ENCODE assay signal across 11 cellular contexts in genomic region chr1:242139437-242139836, GRCh38.
DNase-seq lines count a peak whose midpoint lies in the region; ATAC-seq and TF ChIP-seq lines count a peak whose summit lies in the region.
"Had no signal": no experiment of that assay in that cellular context is flagged by ENCODE, and none has a peak within 500 bp of the region (broad histone marks: within the 10 kb centered on the region; RNA-seq: fewer than 3 reads in every experiment).

No MANE protein-coding gene starts in this region.

- intact Hi-C loops in mammary epithelial cell (cut with micrococcal nuclease), result no loop called here

- H3K27ac ChIP-seq in mammary epithelial cell (ENCODE audit: insufficient read depth, low read depth, low read length), result no peak overlapping the region

- H3K4me2 ChIP-seq in mammary epithelial cell (ENCODE audit: insufficient read depth, low read depth, low read length), result no peak overlapping the region

- H3K27me3 ChIP-seq in mammary epithelial cell (ENCODE audit: insufficient read depth, low read length), result no peaks in the 10 kb centered on the region

- no peaks in the 10 kb centered on the region for H4K20me1 ChIP-seq in mammary epithelial cell (ENCODE audit: insufficient read depth, low read length)

- BruUV-seq in mammary epithelial cell (replicated peaks; lab: Mats Ljungman, UMichigan), result no TSS peak

- no peaks in the 10 kb centered on the region for H3K4me1 ChIP-seq in mammary epithelial cell (ENCODE audit: insufficient read depth, low read length)

- H2AFZ ChIP-seq in mammary epithelial cell (ENCODE audit: low read depth, low read length), result no peak overlapping the region

- dilution Hi-C loops in mammary epithelial cell (cut with HindIII; ENCODE audit: low sequenced_read_pairs), result no loop called here

- CTCF ChIA-PET in mammary epithelial cell (lab: Charles Lee; ENCODE audit: low non-redundant PET), result interaction anchor here (0.6 kb wide), 1 partner anchor 314 kb away, joined by 3 read pairs; no protein-coding TSS in a partner anchor

- no peaks in the 10 kb centered on the region for H3K36me3 ChIP-seq in mammary epithelial cell (ENCODE audit: insufficient read depth, low read length)

- WGBS in mammary epithelial cell (ENCODE audit: low coverage, missing lambda C conversion rate), result 83% methylated on average over 3 of the region's 6 CpGs

- no peaks in the 10 kb centered on the region for H3K9me3 ChIP-seq in mammary epithelial cell (replicated peaks; ENCODE audit: insufficient read depth, low read length)

- TF ChIP-seq CTCF in mammary epithelial cell (conservative IDR thresholded peaks at IDR 0.05 in 1 of 2, IDR thresholded peaks at IDR 0.05 in 1 of 2; ENCODE audit: extremely low read depth in 1 of 2, insufficient read depth in 1 of 2, low read depth in 1 of 2, low read length in 2 of 2), result no peak

- in situ Hi-C loops in T47D (cut with HindIII; ENCODE audit: low pct_unique_long_range_greater_than_20kb, low sequenced_read_pairs), result no loop called here
- in situ Hi-C loops in mammary epithelial cell (cut with MboI; ENCODE audit: low sequenced_read_pairs in 2 of 2), result no loop called here

- no peaks in the 10 kb centered on the region for H3K79me2 ChIP-seq in mammary epithelial cell (ENCODE audit: insufficient read depth, low read length)

- no peak overlapping the region for H3K4me3 ChIP-seq in mammary epithelial cell (replicated peaks in 1 of 3; ENCODE audit: insufficient read depth in 1 of 3, low read depth in 2 of 3, low read length in 3 of 3)
- H3K4me3 ChIP-seq: K562 had no signal

- no peak overlapping the region for H3K9ac ChIP-seq in mammary epithelial cell (ENCODE audit: insufficient read depth, low read length)

- DNase-seq in T47D (ENCODE audit: low read depth in 1 of 2, low spot score in 1 of 2), result peak; percentile 35 to 85
- no peak for DNase-seq in mammary epithelial cell
- peak; percentile 22 for DNase-seq in KG1 (lab: John Stamatoyannopoulos, UW)
- DNase-seq in activated CD4-positive, alpha-beta T cell treated with anti-CD3 and anti-CD28 coated beads for 4 hours, result no peak
- no peak for DNase-seq in activated CD4-positive, CD25-positive, alpha-beta regulatory T cell treated with anti-CD3 and anti-CD28 coated beads, Interleukin-2, amount 50 U/mL, for 72 hours
- no peak for DNase-seq in iPS-NIHi7 (ENCODE audit: extremely low spot score)
- no peak for DNase-seq in NCI-H1694 (lab: John Stamatoyannopoulos, UW)
- DNase-seq: activated CD4-positive, alpha-beta T cell treated with anti-CD3 and anti-CD28 coated beads for 48 hours; left colon had no signal

- peak; percentile 62 for ATAC-seq in HG02852 (IDR thresholded peaks at IDR 0.05; ENCODE audit: unreplicated experiment)
- ATAC-seq: K562, left colon had no signal

Comparison
In these comparisons a context has a peak if more than half of its experiments do, and no peak if none do; other contexts are left out.
1. DNase-seq: peak in T47D (2 of 2) and KG1 (single experiment); none in mammary epithelial cell (single experiment), activated CD4-positive, alpha-beta T cell treated with anti-CD3 and anti-CD28 coated beads for 4 hours (0 of 2), activated CD4-positive, CD25-positive, alpha-beta regulatory T cell treated with anti-CD3 and anti-CD28 coated beads, Interleukin-2, amount 50 U/mL, for 72 hours (single experiment), iPS-NIHi7 (single experiment) and NCI-H1694 (single experiment).